16 cellular contexts compared by ENCODE assay signal in genomic region chr1:21296509-21297354, GRCh38. TPM values are rescaled to one million over a fixed set of nuclear protein-coding genes. Genes with fewer than 3 reads are reported as not detected.
A peak's percentile ranks its signal among the peaks of the same experiment; 100 is the strongest.
DNase-seq lines count a peak whose midpoint lies in the region; ATAC-seq, FAIRE-seq and TF ChIP-seq lines count a peak whose summit lies in the region.
"Had no signal": no experiment of that assay in that cellular context is flagged by ENCODE, and none has a peak within 500 bp of the region (broad histone marks: within the 10 kb centered on the region; RNA-seq: fewer than 3 reads in every experiment).

No MANE protein-coding gene starts in this region.

- H3K9ac ChIP-seq in kidney (ENCODE audit: low read length in 2 of 2): no peak overlapping the region

- no peak for FAIRE-seq in kidney (lab: Jason Lieb, UNC)
- FAIRE-seq: GM19239, HTR-8/SVneo had no signal

- CTCF ChIA-PET in activated naive CD4-positive, alpha-beta T cell treated with anti-CD3 and anti-CD28 coated beads for 36 hours (lab: Charles Lee): interaction anchor here (1.5 kb wide), 2 partner anchors 26 to 27 kb away, joined by 4 to 5 read pairs; no protein-coding TSS in a partner anchor
- CTCF ChIA-PET in activated CD4-positive, alpha-beta memory T cell treated with anti-CD3 and anti-CD28 coated beads for 36 hours (lab: Charles Lee): interaction anchor here (3.4 to 20.3 kb wide), 2 partner anchors 26 to 38 kb away, joined by 23 to 261 read pairs; no protein-coding TSS in a partner anchor

- H3K9me3 Mint-ChIP-seq in activated naive CD4-positive, alpha-beta T cell treated with anti-CD3 and anti-CD28 coated beads for 36 hours: no peaks in the 10 kb centered on the region
- no peaks in the 10 kb centered on the region for H3K9me3 Mint-ChIP-seq in activated CD4-positive, alpha-beta memory T cell treated with anti-CD3 and anti-CD28 coated beads for 36 hours
- H3K9me3 Mint-ChIP-seq: nephron progenitor cell had no signal

- H3K4me1 ChIP-seq in kidney (ENCODE audit: control insufficient read depth in 1 of 2, insufficient read depth in 1 of 2, low read depth in 1 of 2, low read length in 2 of 2) (peaks cover 0 to 11% of the 10 kb centered on the region in 2 donors), suprapubic skin (peaks cover 54% of the 10 kb centered on the region)
- H3K4me1 ChIP-seq: HAP-1 had no signal

- TF ChIP-seq POLR2A in suprapubic skin (IDR thresholded peaks at IDR 0.05): no peak

- TF ChIP-seq CTCF in kidney (IDR thresholded peaks at IDR 0.05; ENCODE audit: borderline replicate concordance, extremely low read depth, insufficient read depth) (no peak), suprapubic skin (IDR thresholded peaks at IDR 0.05) (no peak)

- ATAC-seq in GM19328 (IDR thresholded peaks at IDR 0.05; ENCODE audit: unreplicated experiment): no peak
- ATAC-seq in activated CD4-positive, CD25-positive, alpha-beta regulatory T cell treated with anti-CD3 and anti-CD28 coated beads, Interleukin-2, amount 50 U/mL, for 24 hours: no peak

- POLR2A ChIA-PET in activated CD4-positive, alpha-beta memory T cell treated with anti-CD3 and anti-CD28 coated beads for 36 hours (lab: Charles Lee): interaction anchor here (4.4 to 5.2 kb wide), 2 partner anchors 28 to 37 kb away, joined by 46 to 84 read pairs; no protein-coding TSS in a partner anchor

- no peaks in the 10 kb centered on the region for H3K27me3 ChIP-seq in suprapubic skin

- TF ChIP-seq EP300 in suprapubic skin (IDR thresholded peaks at IDR 0.05): no peak

- peak overlapping the region; percentile 14 to 22 for H3K27ac ChIP-seq in kidney (ENCODE audit: low read depth in 2 of 2, low read length in 2 of 2)
- H3K27ac ChIP-seq in suprapubic skin: peak overlapping the region; percentile 3

- H3K36me3 Mint-ChIP-seq in activated naive CD4-positive, alpha-beta T cell treated with anti-CD3 and anti-CD28 coated beads for 36 hours (ENCODE audit: low read depth): peaks cover 20% of the 10 kb centered on the region
- H3K36me3 Mint-ChIP-seq in activated CD4-positive, alpha-beta memory T cell treated with anti-CD3 and anti-CD28 coated beads for 36 hours: peaks cover 19% of the 10 kb centered on the region

- no peak overlapping the region for H3K4me3 Mint-ChIP-seq in activated naive CD4-positive, alpha-beta T cell treated with anti-CD3 and anti-CD28 coated beads for 36 hours
- peak overlapping the region; percentile 1 for H3K4me3 Mint-ChIP-seq in activated CD4-positive, alpha-beta memory T cell treated with anti-CD3 and anti-CD28 coated beads for 36 hours
- H3K4me3 Mint-ChIP-seq: nephron progenitor cell had no signal

- H3K27ac Mint-ChIP-seq in activated naive CD4-positive, alpha-beta T cell treated with anti-CD3 and anti-CD28 coated beads for 36 hours: peak overlapping the region; percentile 99
- H3K27ac Mint-ChIP-seq in activated CD4-positive, alpha-beta memory T cell treated with anti-CD3 and anti-CD28 coated beads for 36 hours: peak overlapping the region; percentile 99
- H3K27ac Mint-ChIP-seq: nephron progenitor cell had no signal

- H3K4me1 Mint-ChIP-seq in activated naive CD4-positive, alpha-beta T cell treated with anti-CD3 and anti-CD28 coated beads for 36 hours (ENCODE audit: low read depth): peaks cover 90% of the 10 kb centered on the region
- H3K4me1 Mint-ChIP-seq in activated CD4-positive, alpha-beta memory T cell treated with anti-CD3 and anti-CD28 coated beads for 36 hours (ENCODE audit: low read depth): peaks cover 86% of the 10 kb centered on the region

- no peaks in the 10 kb centered on the region for H3K36me3 ChIP-seq in kidney (ENCODE audit: control insufficient read depth in 1 of 2, insufficient read depth in 2 of 2, low read length in 2 of 2)
- H3K36me3 ChIP-seq in suprapubic skin: no peaks in the 10 kb centered on the region
- H3K36me3 ChIP-seq: HAP-1 had no signal

- no peaks in the 10 kb centered on the region for H3K9me3 ChIP-seq in kidney (ENCODE audit: control insufficient read depth in 1 of 2, low read length in 2 of 2)
- H3K9me3 ChIP-seq in suprapubic skin: no peaks in the 10 kb centered on the region
- H3K9me3 ChIP-seq: HAP-1 had no signal

- 85% methylated on average over 2 of the region's 7 CpGs for WGBS in suprapubic skin

- intact Hi-C loops in activated naive CD4-positive, alpha-beta T cell treated with anti-CD3 and anti-CD28 coated beads for 36 hours (cut with micrococcal nuclease): loop anchor here (10.0 kb wide), 1 partner anchor 1112 kb away; the partner anchor contains the start of genes PLA2G2C and UBXN10
- intact Hi-C loops in activated CD4-positive, alpha-beta memory T cell treated with anti-CD3 and anti-CD28 coated beads for 36 hours (cut with micrococcal nuclease): loop anchor here (10.0 kb wide), 1 partner anchor 728 kb away; no protein-coding TSS in a partner anchor
- intact Hi-C loops in kidney (cut with DNase I): no loop called here

- DNase-seq in activated naive CD4-positive, alpha-beta T cell treated with anti-CD3 and anti-CD28 coated beads for 36 hours: no peak
- no peak for DNase-seq in activated naive CD4-positive, alpha-beta T cell (lab: John Stamatoyannopoulos, UW)
- no peak for DNase-seq in activated CD4-positive, alpha-beta memory T cell treated with anti-CD3 and anti-CD28 coated beads for 36 hours
- DNase-seq in kidney (no peak), suprapubic skin (ENCODE audit: low spot score in 2 of 2) (peak in 1 of 2 donors; percentile 55), ACHN (no peak)
- DNase-seq: DMS79 treated with DMSO at 0.1 percent for 48 hours, foreskin melanocyte, NCI-H1436 treated with DMSO at 0.1 percent for 48 hours, NCI-H526 treated with DMSO at 0.1 percent for 48 hours, nephron progenitor cell had no signal

- in situ Hi-C loops in ACHN (cut with HindIII; ENCODE audit: low pct_ligation_motif_present, low pct_unique_long_range_greater_than_20kb, low sequenced_read_pairs): no loop called here

- no peaks in the 10 kb centered on the region for H3K27me3 Mint-ChIP-seq in activated naive CD4-positive, alpha-beta T cell treated with anti-CD3 and anti-CD28 coated beads for 36 hours (ENCODE audit: low read depth)
- no peaks in the 10 kb centered on the region for H3K27me3 Mint-ChIP-seq in activated CD4-positive, alpha-beta memory T cell treated with anti-CD3 and anti-CD28 coated beads for 36 hours

- H3K4me3 ChIP-seq in kidney (ENCODE audit: low read length in 2 of 2) (no peak overlapping the region), suprapubic skin (no peak overlapping the region)
- H3K4me3 ChIP-seq: HAP-1 had no signal

RNA-seq across cellular contexts. Expression of gene ECE1, which starts 6.5 kb away (rescaled TPM):
- 100 to 1,000 TPM; 160 to 166 TPM for total RNA-seq in activated naive CD4-positive, alpha-beta T cell treated with anti-CD3 and anti-CD28 coated beads for 36 hours
- total RNA-seq in activated CD4-positive, alpha-beta memory T cell treated with anti-CD3 and anti-CD28 coated beads for 36 hours: 100 to 1,000 TPM; 137 to 144 TPM
- 128 TPM for total RNA-seq in kidney
- 30.8 TPM for polyA plus RNA-seq in kidney (ENCODE audit: insufficient read depth, low read depth, low replicate concordance)
- total RNA-seq in suprapubic skin: 10 to 100 TPM; 40.8 to 64.2 (median 55.3) TPM
